Comparison of ENCODE assay signal across 10 cellular contexts in the genomic region with DNA sequence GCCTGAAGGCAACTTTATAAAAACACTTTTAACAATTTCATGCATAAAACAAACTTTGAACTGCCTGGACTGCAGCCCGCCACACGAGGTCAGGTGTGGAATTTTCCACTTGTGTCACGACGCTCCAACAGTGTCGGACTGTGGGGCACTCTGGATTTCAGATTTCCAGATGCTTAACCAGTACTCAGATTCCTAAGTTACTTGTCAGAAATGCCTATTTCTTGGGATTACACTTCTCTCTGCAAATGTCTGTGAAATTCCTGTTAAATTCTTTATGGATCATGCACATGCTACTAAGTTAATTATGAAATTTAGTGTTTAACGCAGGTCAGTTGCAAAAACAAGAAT. TPM values are rescaled to one million over a fixed set of nuclear protein-coding genes. Genes with fewer than 3 reads are reported as not detected.
DNase-seq lines count a peak whose midpoint lies in the region; ATAC-seq, FAIRE-seq and TF ChIP-seq lines count a peak whose summit lies in the region.
"Had no signal": no experiment of that assay in that cellular context is flagged by ENCODE, and none has a peak within 500 bp of the region (broad histone marks: within the 10 kb centered on the region; RNA-seq: fewer than 3 reads in every experiment).

No MANE protein-coding gene starts in this region.

- H3K27ac Mint-ChIP-seq in activated T-cell treated with anti-CD3 and anti-CD28 coated beads, Interleukin-2, amount 50 U/mL, for 72 hours, result no peak overlapping the region

- no peak for DNase-seq in activated T-cell treated with anti-CD3 and anti-CD28 coated beads, Interleukin-2, amount 50 U/mL, for 72 hours
- DNase-seq in activated T-cell treated with anti-CD3 and anti-CD28 coated beads for 4 hours (no peak), K562 (ENCODE audit: extremely low read depth in 1 of 4, low spot score in 3 of 4) (no peak), right lobe of liver (no peak), tibial nerve (ENCODE audit: low spot score in 2 of 2) (no peak), NCI-H2196 treated with DMSO at 0.1 percent for 48 hours (lab: John Stamatoyannopoulos, UW; ENCODE audit: unreplicated experiment) (no peak), NCI-H1417 treated with DMSO at 0.1 percent for 48 hours (lab: John Stamatoyannopoulos, UW) (no peak)

- in situ Hi-C loops in K562 (cut with MboI), result loop anchor here (5.0 kb wide), 1 partner anchor 90 kb away; no protein-coding TSS in a partner anchor

- no peaks in the 10 kb centered on the region for H3K9me1 ChIP-seq in K562 (ENCODE audit: control insufficient read depth, insufficient read depth, low read length)

- H2AFZ ChIP-seq in K562 (ENCODE audit: low read depth, low read length), result peak overlapping the region; percentile 81

- H3K27me3 ChIP-seq in K562 (ENCODE audit: control insufficient read depth in 2 of 2, insufficient read depth in 2 of 2, low read length in 2 of 2), result no peaks in the 10 kb centered on the region
- H3K27me3 ChIP-seq in right lobe of liver, result no peaks in the 10 kb centered on the region
- no peaks in the 10 kb centered on the region for H3K27me3 ChIP-seq in tibial nerve

- no peak for ATAC-seq in activated T-cell treated with anti-CD3 and anti-CD28 coated beads, Interleukin-2, amount 50 U/mL, for 72 hours (replicated peaks in 1 of 2)
- ATAC-seq in K562 (no peak; the same call in 2 of the 3 replicates), right lobe of liver (peak; percentile 10 to 49 (median 28)), HG03280 (IDR thresholded peaks at IDR 0.05; ENCODE audit: unreplicated experiment) (no peak)

- POLR2A ChIA-PET in K562 (lab: Yijun Ruan, JAX), result no interaction called here

- no TSS peak for BruUV-seq in K562 (replicated peaks; lab: Mats Ljungman, UMichigan)

- intact Hi-C loops in K562 (cut with micrococcal nuclease), result loop anchor here (2.0 kb wide), 2 partner anchors 81 to 89 kb away; no protein-coding TSS in a partner anchor
- intact Hi-C loops in right lobe of liver (cut with DNase I), result loop anchor here in 1 of 2 donors (5.0 kb wide), 1 partner anchor 35 kb away; no protein-coding TSS in a partner anchor

- H3K79me2 ChIP-seq in K562 (ENCODE audit: control insufficient read depth, insufficient read depth, low read length), result 0 out of 3 replicates have a peak, but pooled peaks cover 2% of the 10 kb centered on the region

- H3K9ac ChIP-seq in K562 (ENCODE audit: insufficient read depth in 1 of 2, low read depth in 2 of 2, low read length in 2 of 2), result no peak overlapping the region

- FAIRE-seq in K562 (lab: Jason Lieb, UNC), result no peak
- FAIRE-seq: TTC549 had no signal

- TF ChIP-seq POLR2A in K562 (conservative IDR thresholded peaks at IDR 0.05), result no peak
- no peak for TF ChIP-seq POLR2A in right lobe of liver (IDR thresholded peaks at IDR 0.05)
- TF ChIP-seq POLR2A in tibial nerve (IDR thresholded peaks at IDR 0.05), result no peak

- CTCF ChIA-PET in K562 (lab: Yijun Ruan, JAX; ENCODE audit: low intra/inter-chr PET ratio), result interaction anchor here (0.8 to 1.1 kb wide), 3 partner anchors 56 to 94 kb away, joined by 4 read pairs; no protein-coding TSS in a partner anchor

- peaks cover 12% of the 10 kb centered on the region for H3K4me1 Mint-ChIP-seq in activated T-cell treated with anti-CD3 and anti-CD28 coated beads, Interleukin-2, amount 50 U/mL, for 72 hours (ENCODE audit: low read depth)

- H3K4me2 ChIP-seq in K562 (ENCODE audit: insufficient read depth, low read length), result peak overlapping the region; percentile 57; the same call in 1 of the 2 replicates

- peak overlapping the region; percentile 81 to 85 for H3K4me3 Mint-ChIP-seq in activated T-cell treated with anti-CD3 and anti-CD28 coated beads, Interleukin-2, amount 50 U/mL, for 72 hours

- no peaks in the 10 kb centered on the region for H3K9me3 Mint-ChIP-seq in activated T-cell treated with anti-CD3 and anti-CD28 coated beads, Interleukin-2, amount 50 U/mL, for 72 hours

- TF ChIP-seq CTCF in K562 (IDR thresholded peaks at IDR 0.05 in 2 of 3, conservative IDR thresholded peaks at IDR 0.05 in 1 of 3; ENCODE audit: insufficient read depth in 2 of 3, low read depth in 1 of 3, low read length in 3 of 3), result no peak
- no peak for TF ChIP-seq CTCF in right lobe of liver (IDR thresholded peaks at IDR 0.05)
- no peak for TF ChIP-seq CTCF in tibial nerve (IDR thresholded peaks at IDR 0.05)

- H3K4me1 ChIP-seq in K562 (replicated peaks in 1 of 2; ENCODE audit: control insufficient read depth in 2 of 2, insufficient read depth in 2 of 2, low read length in 2 of 2), result peaks cover 3 to 54% of the 10 kb centered on the region in 2 experiments; a peak in 3 of 5 replicates
- H3K4me1 ChIP-seq in right lobe of liver, result peaks cover 0 to 23% (median 10%) of the 10 kb centered on the region in 4 donors
- H3K4me1 ChIP-seq in tibial nerve, result peaks cover 0 to 68% (median 12%) of the 10 kb centered on the region in 4 donors

- no peak for TF ChIP-seq RAD21 in K562 (CRISPR knock-in tag; conservative IDR thresholded peaks at IDR 0.05 in 1 of 2, IDR thresholded peaks at IDR 0.05 in 1 of 2)

- H3K36me3 Mint-ChIP-seq in activated T-cell treated with anti-CD3 and anti-CD28 coated beads, Interleukin-2, amount 50 U/mL, for 72 hours (ENCODE audit: insufficient read depth in 2 of 2), result peaks cover 2% of the 10 kb centered on the region in 2 donors

- H4K20me1 ChIP-seq in K562 (replicated peaks; ENCODE audit: control insufficient read depth, insufficient read depth, low read length), result peaks cover 11% of the 10 kb centered on the region; the same call in 1 of the 2 replicates

- no peak overlapping the region for H3K4me3 ChIP-seq in K562
- peak overlapping the region; percentile 30 to 57 (median 54) for H3K4me3 ChIP-seq in right lobe of liver
- peak overlapping the region; percentile 26 to 54 (median 44) for H3K4me3 ChIP-seq in tibial nerve

- peaks cover 4% of the 10 kb centered on the region; the same call in 2 of the 3 replicates for H3K36me3 ChIP-seq in K562 (ENCODE audit: control insufficient read depth, insufficient read depth, low read length)
- H3K36me3 ChIP-seq in right lobe of liver, result peaks cover 0 to 7% (median 0%) of the 10 kb centered on the region in 4 donors
- peaks cover 0 to 16% (median 0%) of the 10 kb centered on the region in 3 donors for H3K36me3 ChIP-seq in tibial nerve

- H3K27ac ChIP-seq in K562 (ENCODE audit: extremely low read depth, low read depth, low read length) (no peak overlapping the region), right lobe of liver (peak overlapping the region in 2 of 3 donors; percentile 44 to 56), tibial nerve (peak overlapping the region; percentile 24 to 87 (median 64))
- H3K27ac ChIP-seq: epithelial cell of prostate had no signal

- H3K9me3 ChIP-seq in K562 (replicated peaks; ENCODE audit: control insufficient read depth, insufficient read depth, low read depth, low read length), result no peaks in the 10 kb centered on the region
- no peaks in the 10 kb centered on the region for H3K9me3 ChIP-seq in right lobe of liver
- H3K9me3 ChIP-seq in tibial nerve, result no peaks in the 10 kb centered on the region

- no peaks in the 10 kb centered on the region for H3K27me3 Mint-ChIP-seq in activated T-cell treated with anti-CD3 and anti-CD28 coated beads, Interleukin-2, amount 50 U/mL, for 72 hours (ENCODE audit: low read depth)

- no peak for TF ChIP-seq EP300 in K562 (IDR thresholded peaks at IDR 0.05; ENCODE audit: low read length)
- no peak for TF ChIP-seq EP300 in tibial nerve (IDR thresholded peaks at IDR 0.05)

- 61% methylated on average over 6 of the region's 6 CpGs for WGBS in K562 (ENCODE audit: insufficient coverage, low coverage, missing lambda C conversion rate)
- 5% methylated on average over 6 of the region's 6 CpGs for WGBS in right lobe of liver (ENCODE audit: insufficient coverage, low coverage, low lambda C conversion rate, missing lambda C conversion rate)
- WGBS in tibial nerve, 2 donors, result 6 to 17% methylated on average over 6 of the region's 6 CpGs

RNA-seq across cellular contexts. Expression of gene GPER1, which starts 0.5 kb away (rescaled TPM):
- total RNA-seq in activated T-cell treated with anti-CD3 and anti-CD28 coated beads, Interleukin-2, amount 50 U/mL, for 72 hours, result under 1 TPM; 0.24 to 0.56 TPM
- total RNA-seq in K562 (2011; cell fraction: chromatin; rRNA removed; ENCODE audit: low replicate concordance), result 0.18 and 0.28 TPM in 2 replicates
- 0.17 TPM in 1 of 2 replicates, not detected in the other for total RNA-seq in K562 (2011; cell fraction: nucleolus; rRNA removed)
- not detected in 2 replicates for total RNA-seq in K562 (2011; cell fraction: nucleoplasm; rRNA removed)
- total RNA-seq in K562 (2014; rRNA removed) (0.08 and 0.09 TPM in 2 replicates), K562 (2014; rRNA removed; fragmentation: Illumina TruSeq; extraction: Trizol) (not detected in 2 replicates), K562 (2015; rRNA removed; fragmentation: Illumina TruSeq; extraction: Trizol) (0.04 TPM in 1 of 2 replicates, not detected in the other), K562 (2021) (0.11 TPM in 1 of 2 replicates, not detected in the other), right lobe of liver (10 to 100 TPM in 4 of 6 experiments, 1 to 10 TPM in 2; 7.0 to 26.4 (median 11.9) TPM), tibial nerve (10 to 100 TPM in 1 of 4 donors, 1 to 10 TPM in 3; 6.1 to 12.4 (median 8.7) TPM)
- polyA plus RNA-seq in K562 (2011; rRNA removed) (0.08 and 0.14 TPM in 2 replicates), K562 (2014; fragmentation: Illumina TruSeq; extraction: Trizol) (not detected in 2 replicates), K562 (2014; fragmentation: Nextera tagmentation; extraction: Ambion mirVana) (not detected), K562 (2014; rRNA removed) (not detected in 2 replicates)
- 0.03 and 0.19 TPM in 2 replicates for polyA plus RNA-seq in K562 (2011; cell fraction: cytosol; rRNA removed)
- 0.09 TPM in 1 of 2 replicates, not detected in the other for polyA plus RNA-seq in K562 (2011; cell fraction: nucleus; rRNA removed)
- 0.18 and 0.21 TPM in 2 replicates for polyA plus RNA-seq in K562 (2012)
- polyA minus RNA-seq in K562 (2011; rRNA and poly(A)+ RNA removed), result 0.36 TPM in 1 of 2 replicates, not detected in the other
- polyA minus RNA-seq in K562 (2011; cell fraction: cytosol; rRNA and poly(A)+ RNA removed), result not detected in 2 replicates
- 0.13 TPM in 1 of 2 replicates, not detected in the other for polyA minus RNA-seq in K562 (2011; cell fraction: nucleus; rRNA and poly(A)+ RNA removed)

RNA-seq across cellular contexts. Expression of gene GPR146, which starts 43.1 kb away (rescaled TPM):
- total RNA-seq in activated T-cell treated with anti-CD3 and anti-CD28 coated beads, Interleukin-2, amount 50 U/mL, for 72 hours, result 1 to 10 TPM in 1 of 2 donors, under 1 TPM in 1; 0.91 to 2.7 TPM
- 8.9 and 13.9 TPM in 2 replicates for total RNA-seq in K562 (2011; cell fraction: chromatin; rRNA removed; ENCODE audit: low replicate concordance)
- 11.3 and 14.1 TPM in 2 replicates for total RNA-seq in K562 (2011; cell fraction: nucleolus; rRNA removed)
- 6.3 and 7.0 TPM in 2 replicates for total RNA-seq in K562 (2011; cell fraction: nucleoplasm; rRNA removed)
- total RNA-seq in K562 (2014; rRNA removed) (0.41 and 1.3 TPM in 2 replicates), K562 (2014; rRNA removed; fragmentation: Illumina TruSeq; extraction: Trizol) (0.22 and 0.45 TPM in 2 replicates), K562 (2015; rRNA removed; fragmentation: Illumina TruSeq; extraction: Trizol) (0.40 and 0.68 TPM in 2 replicates), K562 (2021) (1.9 and 2.6 TPM in 2 replicates), right lobe of liver (10 to 100 TPM; 13.3 to 45.3 (median 22.8) TPM), tibial nerve (10 to 100 TPM; 27.8 to 91.8 (median 59.1) TPM)
- polyA plus RNA-seq in K562 (2011; rRNA removed) (2.5 and 3.6 TPM in 2 replicates), K562 (2014; fragmentation: Illumina TruSeq; extraction: Trizol) (0.46 and 0.64 TPM in 2 replicates), K562 (2014; fragmentation: Nextera tagmentation; extraction: Ambion mirVana) (not detected), K562 (2014; rRNA removed) (0.67 and 1.8 TPM in 2 replicates)
- polyA plus RNA-seq in K562 (2011; cell fraction: cytosol; rRNA removed), result 2.5 and 8.6 TPM in 2 replicates
- 2.9 TPM in 2 replicates for polyA plus RNA-seq in K562 (2011; cell fraction: nucleus; rRNA removed)
- 1.8 and 2.2 TPM in 2 replicates for polyA plus RNA-seq in K562 (2012)
- polyA minus RNA-seq in K562 (2011; rRNA and poly(A)+ RNA removed), result 1.3 and 4.1 TPM in 2 replicates
- polyA minus RNA-seq in K562 (2011; cell fraction: cytosol; rRNA and poly(A)+ RNA removed), result 1.9 and 2.6 TPM in 2 replicates
- 5.8 and 6.2 TPM in 2 replicates for polyA minus RNA-seq in K562 (2011; cell fraction: nucleus; rRNA and poly(A)+ RNA removed)

Comparison
In these comparisons a context has a peak if more than half of its experiments do, and no peak if none do; other contexts are left out.
1. ATAC-seq: peak in right lobe of liver (4 of 4); none in activated T-cell treated with anti-CD3 and anti-CD28 coated beads, Interleukin-2, amount 50 U/mL, for 72 hours (0 of 2), K562 (single experiment) and HG03280 (single experiment).
2. RNA of gene GPER1, which starts 0.5 kb away (total RNA-seq): 7.0 to 26.4 TPM in right lobe of liver and 6.1 to 12.4 TPM in tibial nerve; 0.24 to 0.56 TPM in activated T-cell treated with anti-CD3 and anti-CD28 coated beads, Interleukin-2, amount 50 U/mL, for 72 hours and 0.04 to 0.28 TPM in K562; every median in the first group is over 4 times any median in the second.